In genomic region chr1:89023026-89023425, GRCh38 we compare ENCODE assay signal across 8 cellular contexts. TPM values are rescaled to one million over a fixed set of nuclear protein-coding genes. Genes with fewer than 3 reads are reported as not detected.
DNase-seq lines count a peak whose midpoint lies in the region; ATAC-seq and TF ChIP-seq lines count a peak whose summit lies in the region.

No MANE protein-coding gene starts in this region.

- no peaks in the 10 kb centered on the region for H3K27me3 ChIP-seq in CD4-positive, alpha-beta T cell (ENCODE audit: control insufficient read depth, insufficient read depth, low read length)
- H3K27me3 ChIP-seq in mammary epithelial cell (ENCODE audit: insufficient read depth, low read length), result no peaks in the 10 kb centered on the region
- no peaks in the 10 kb centered on the region for H3K27me3 ChIP-seq in neutrophil

- peak overlapping the region; percentile 7 for H3K9ac ChIP-seq in mammary epithelial cell (ENCODE audit: insufficient read depth, low read length)

- TF ChIP-seq CTCF in CD4-positive, alpha-beta T cell (IDR thresholded peaks at IDR 0.05), result no peak
- TF ChIP-seq CTCF in mammary epithelial cell (conservative IDR thresholded peaks at IDR 0.05 in 1 of 2, IDR thresholded peaks at IDR 0.05 in 1 of 2; ENCODE audit: extremely low read depth in 1 of 2, insufficient read depth in 1 of 2, low read depth in 1 of 2, low read length in 2 of 2) (no peak), neutrophil (IDR thresholded peaks at IDR 0.05) (no peak), WTC11 (IDR thresholded peaks at IDR 0.05) (no peak), GM13977 (IDR thresholded peaks at IDR 0.05; ENCODE audit: extremely low read depth, insufficient read depth, missing control alignments) (no peak)

- H3K27ac ChIP-seq in CD4-positive, alpha-beta T cell (ENCODE audit: low read depth, low read length), result peak overlapping the region; percentile 71
- H3K27ac ChIP-seq in mammary epithelial cell (ENCODE audit: insufficient read depth, low read depth, low read length), result peak overlapping the region; percentile 77
- H3K27ac ChIP-seq in neutrophil, result peak overlapping the region; percentile 71

- peak overlapping the region; percentile 89 for H2AFZ ChIP-seq in mammary epithelial cell (ENCODE audit: low read depth, low read length)

- peaks cover 47% of the 10 kb centered on the region for H3K4me1 Mint-ChIP-seq in CD4-positive, alpha-beta T cell (ENCODE audit: low read depth)
- H3K4me1 Mint-ChIP-seq in WTC11, result peaks cover 15% of the 10 kb centered on the region

- no peaks in the 10 kb centered on the region for H4K20me1 ChIP-seq in mammary epithelial cell (ENCODE audit: insufficient read depth, low read length)

- H3K36me3 Mint-ChIP-seq in CD4-positive, alpha-beta T cell (ENCODE audit: low read depth), result peaks cover 47% of the 10 kb centered on the region
- H3K36me3 Mint-ChIP-seq in WTC11, result no peaks in the 10 kb centered on the region

- no peaks in the 10 kb centered on the region for H3K9me3 ChIP-seq in CD4-positive, alpha-beta T cell (ENCODE audit: control insufficient read depth, low read length)
- no peaks in the 10 kb centered on the region for H3K9me3 ChIP-seq in mammary epithelial cell (replicated peaks; ENCODE audit: insufficient read depth, low read length)
- H3K9me3 ChIP-seq in neutrophil, result no peaks in the 10 kb centered on the region

- POLR2A ChIA-PET in CD4-positive, alpha-beta T cell (lab: Charles Lee), result interaction anchor here (0.7 to 3.8 kb wide), 15 partner anchors 9 to 288 kb away, joined by 3 to 25 read pairs (median 6); partner anchors contain the start of genes GBP1, GBP2 and GBP4
- POLR2A ChIA-PET in WTC11 (lab: Charles Lee), result interaction anchor here (0.6 kb wide), 1 partner anchor 93 kb away, joined by 4 read pairs; no protein-coding TSS in a partner anchor

- peak overlapping the region; percentile 92 for H3K27ac Mint-ChIP-seq in CD4-positive, alpha-beta T cell
- H3K27ac Mint-ChIP-seq in WTC11, result no peak overlapping the region

- dilution Hi-C loops in mammary epithelial cell (cut with HindIII; ENCODE audit: low sequenced_read_pairs), result no loop called here

- in situ Hi-C loops in mammary epithelial cell (cut with MboI; ENCODE audit: low sequenced_read_pairs in 2 of 2) (loop anchor here in 1 of 2 donors (25.0 kb wide), 1 partner anchor 739 kb away; no protein-coding TSS in a partner anchor), GM13977 (cut with MboI; ENCODE audit: low pct_unique_long_range_greater_than_20kb, low sequenced_read_pairs, unreplicated experiment) (no loop called here)

- no peak for DNase-seq in CD4-positive, alpha-beta T cell
- no peak for DNase-seq in mammary epithelial cell
- no peak for DNase-seq in NCI-H526 (lab: John Stamatoyannopoulos, UW)
- no peak for DNase-seq in posterior cingulate gyrus
- no peak for DNase-seq in WTC11 (ENCODE audit: low spot score)
- no peak for DNase-seq in GM13977 (ENCODE audit: low spot score)

- no TSS peak for BruUV-seq in mammary epithelial cell (replicated peaks; lab: Mats Ljungman, UMichigan)

- peak overlapping the region in 2 of 3 experiments; percentile 75 to 79 for H3K4me3 ChIP-seq in mammary epithelial cell (replicated peaks in 1 of 3; ENCODE audit: insufficient read depth in 1 of 3, low read depth in 2 of 3, low read length in 3 of 3)
- peak overlapping the region; percentile 41 to 62 for H3K4me3 ChIP-seq in neutrophil (ENCODE audit: low read depth in 1 of 2, low read length in 1 of 2)

- H3K9me3 Mint-ChIP-seq in CD4-positive, alpha-beta T cell, result peaks cover 5% of the 10 kb centered on the region
- no peaks in the 10 kb centered on the region for H3K9me3 Mint-ChIP-seq in WTC11

- CTCF ChIA-PET in CD4-positive, alpha-beta T cell (lab: Charles Lee), result interaction anchor here (1.2 kb wide), 1 partner anchor 63 kb away, joined by 4 read pairs; no protein-coding TSS in a partner anchor
- CTCF ChIA-PET in mammary epithelial cell (lab: Charles Lee; ENCODE audit: low non-redundant PET) (interaction anchor here (0.6 kb wide), 1 partner anchor 341 kb away, joined by 3 read pairs; the partner anchor contains the start of gene GBP6), WTC11 (lab: Charles Lee) (interaction anchor here (0.7 to 1.3 kb wide), 2 partner anchors 23 to 382 kb away, joined by 3 read pairs; no protein-coding TSS in a partner anchor)

- peaks cover 7% of the 10 kb centered on the region for H3K4me1 ChIP-seq in mammary epithelial cell (ENCODE audit: insufficient read depth, low read length)
- peaks cover 15 to 16% of the 10 kb centered on the region in 2 experiments for H3K4me1 ChIP-seq in neutrophil (ENCODE audit: control insufficient read depth in 1 of 2, insufficient read depth in 1 of 2, low read depth in 1 of 2, low read length in 1 of 2)

- H3K4me2 ChIP-seq in mammary epithelial cell (ENCODE audit: insufficient read depth, low read depth, low read length), result peak overlapping the region; percentile 78

- ATAC-seq in CD4-positive, alpha-beta T cell (ENCODE audit: poor library complexity), result no peak
- ATAC-seq in HG03442 (IDR thresholded peaks at IDR 0.05; ENCODE audit: unreplicated experiment) (peak; percentile 6), WTC11 (no peak)

- no peaks in the 10 kb centered on the region for H3K27me3 Mint-ChIP-seq in CD4-positive, alpha-beta T cell
- no peaks in the 10 kb centered on the region for H3K27me3 Mint-ChIP-seq in WTC11 (ENCODE audit: low read depth)

- H3K4me3 Mint-ChIP-seq in CD4-positive, alpha-beta T cell, result peak overlapping the region; percentile 92
- no peak overlapping the region for H3K4me3 Mint-ChIP-seq in WTC11

- intact Hi-C loops in CD4-positive, alpha-beta T cell (cut with DNase I, micrococcal nuclease), result no loop called here
- intact Hi-C loops in mammary epithelial cell (cut with micrococcal nuclease) (loop anchor here (5.0 kb wide), 1 partner anchor 39 kb away; no protein-coding TSS in a partner anchor), posterior cingulate gyrus (cut with DNase I) (no loop called here)

- peaks cover 28% of the 10 kb centered on the region for H3K79me2 ChIP-seq in mammary epithelial cell (ENCODE audit: insufficient read depth, low read length)

- H3K36me3 ChIP-seq in mammary epithelial cell (ENCODE audit: insufficient read depth, low read length), result no peaks in the 10 kb centered on the region
- H3K36me3 ChIP-seq in neutrophil, result no peaks in the 10 kb centered on the region

TF ChIP-seq in WTC11, 78 proteins besides CTCF, POLR2A, EP300 and RAD21 (continues in another document):
- TF ChIP-seq CBFB (CRISPR knock-in tag; IDR thresholded peaks at IDR 0.05; ENCODE audit: low read depth) (no peak), ZBTB43 (CRISPR knock-in tag; IDR thresholded peaks at IDR 0.05) (no peak), NFE2L1 (CRISPR knock-in tag; IDR thresholded peaks at IDR 0.05) (no peak), IRF2 (CRISPR knock-in tag; IDR thresholded peaks at IDR 0.05; ENCODE audit: borderline replicate concordance, low read depth) (no peak), MYBL2 (CRISPR knock-in tag; IDR thresholded peaks at IDR 0.05) (no peak), NR2C2 (CRISPR knock-in tag; IDR thresholded peaks at IDR 0.05) (no peak), NR3C1 (CRISPR knock-in tag; conservative IDR thresholded peaks at IDR 0.05; ENCODE audit: low read depth) (no peak), SMAD4 (CRISPR knock-in tag; IDR thresholded peaks at IDR 0.05) (no peak), ATF1 (CRISPR knock-in tag; IDR thresholded peaks at IDR 0.05) (no peak), MXD4 (CRISPR knock-in tag; IDR thresholded peaks at IDR 0.05; ENCODE audit: borderline replicate concordance) (no peak), HMGA2 (CRISPR knock-in tag; IDR thresholded peaks at IDR 0.05) (no peak)
- TF ChIP-seq, protein P1, sequence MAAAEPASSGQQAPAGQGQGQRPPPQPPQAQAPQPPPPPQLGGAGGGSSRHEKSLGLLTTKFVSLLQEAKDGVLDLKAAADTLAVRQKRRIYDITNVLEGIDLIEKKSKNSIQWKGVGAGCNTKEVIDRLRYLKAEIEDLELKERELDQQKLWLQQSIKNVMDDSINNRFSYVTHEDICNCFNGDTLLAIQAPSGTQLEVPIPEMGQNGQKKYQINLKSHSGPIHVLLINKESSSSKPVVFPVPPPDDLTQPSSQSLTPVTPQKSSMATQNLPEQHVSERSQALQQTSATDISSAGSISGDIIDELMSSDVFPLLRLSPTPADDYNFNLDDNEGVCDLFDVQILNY (CRISPR knock-in tag; IDR thresholded peaks at IDR 0.05), result no peak

RNA-seq across cellular contexts. Expression of gene GBP3, which starts 0.4 kb away (rescaled TPM):
- total RNA-seq in CD4-positive, alpha-beta T cell, result 10 to 100 TPM; 17.5 to 20.7 TPM
- 10 to 100 TPM; 20.2 to 27.2 TPM for total RNA-seq in mammary epithelial cell
- 11.0 TPM for polyA plus RNA-seq in mammary epithelial cell
- polyA minus RNA-seq in mammary epithelial cell, result 12.8 TPM
- total RNA-seq in WTC11 (2021), result 0.18 TPM in 2 of 3 replicates, not detected in the other

RNA-seq across cellular contexts. Expression of gene KYAT3, which starts 30.6 kb away (rescaled TPM):
- 10 to 100 TPM; 13.4 to 13.9 TPM for total RNA-seq in CD4-positive, alpha-beta T cell
- 10 to 100 TPM; 23.8 to 26.5 TPM for total RNA-seq in mammary epithelial cell
- 25.0 TPM for polyA plus RNA-seq in mammary epithelial cell
- polyA minus RNA-seq in mammary epithelial cell, result 12.9 TPM
- total RNA-seq in WTC11 (2021), result 34.6 to 37.0 TPM (median 36.2 TPM) in 3 replicates

RNA-seq across cellular contexts. Expression of gene RBMXL1, which starts 30.6 kb away (rescaled TPM):
- 10 to 100 TPM; 17.8 to 21.3 TPM for total RNA-seq in CD4-positive, alpha-beta T cell
- 10 to 100 TPM in 1 of 2 donors, 1 to 10 TPM in 1; 8.2 to 14.6 TPM for total RNA-seq in mammary epithelial cell
- polyA plus RNA-seq in mammary epithelial cell, result 7.9 TPM
- polyA minus RNA-seq in mammary epithelial cell, result 11.0 TPM
- 22.0 to 25.9 TPM (median 24.0 TPM) in 3 replicates for total RNA-seq in WTC11 (2021)

RNA-seq across cellular contexts. Expression of gene GBP1, which starts 42.0 kb away (rescaled TPM):
- total RNA-seq in CD4-positive, alpha-beta T cell, result 10 to 100 TPM; 15.5 to 16.5 TPM
- total RNA-seq in mammary epithelial cell (10 to 100 TPM; 10.9 to 31.5 TPM), WTC11 (2021) (0.20 to 0.44 TPM in 2 of 3 replicates, not detected in the other)
- 5.9 TPM for polyA plus RNA-seq in mammary epithelial cell
- 2.0 TPM for polyA minus RNA-seq in mammary epithelial cell

Comparison
In these comparisons a context has a peak if more than half of its experiments do, and no peak if none do; other contexts are left out.
1. RNA of gene GBP3, which starts 0.4 kb away (total RNA-seq): 20.2 to 27.2 TPM in mammary epithelial cell and 17.5 to 20.7 TPM in CD4-positive, alpha-beta T cell; 0.18 TPM in WTC11; every median in the first group is over 10 times any median in the second.
2. Peak in every context shown above with its lines, with median percentiles within 50 percentile points of each other: H3K27ac ChIP-seq.